ENCODE assay signal across 19 cellular contexts in the genomic region with DNA sequence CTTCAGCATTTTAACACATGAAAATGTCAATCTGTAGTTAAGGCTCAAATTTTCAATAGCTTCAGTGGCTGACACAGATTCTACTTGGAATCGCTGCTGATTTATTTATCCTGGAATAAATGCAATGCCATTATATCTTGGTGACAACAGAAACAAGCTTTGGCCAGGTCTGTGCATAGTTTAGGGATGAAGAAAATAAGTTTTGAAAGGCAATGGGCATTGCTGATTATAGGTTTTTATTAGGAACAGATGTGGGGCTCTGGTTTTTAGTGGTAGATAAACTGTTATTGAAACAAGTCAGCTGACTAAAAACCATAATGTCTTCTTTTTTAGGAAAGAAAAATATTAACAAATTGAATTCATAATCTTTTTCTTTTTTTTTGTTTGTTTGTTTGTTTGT.
"Had no signal": no experiment of that assay in that cellular context is flagged by ENCODE, and none has a peak within 500 bp of the region (broad histone marks: within the 10 kb centered on the region; RNA-seq: fewer than 3 reads in every experiment).

No MANE protein-coding gene starts in this region.

- H3K27me3 ChIP-seq: dorsolateral prefrontal cortex, thyroid gland had no signal

- H3K9me3 ChIP-seq: thyroid gland had no signal

- H3K27ac ChIP-seq: dorsolateral prefrontal cortex had no signal

- DNase-seq: activated CD4-positive, alpha-beta memory T cell treated with anti-CD3 and anti-CD28 coated beads, Interleukin-2, amount 10 ng/mL, durations not matched to agents 7 days and 5 days; activated CD4-positive, alpha-beta T cell treated with anti-CD3 and anti-CD28 coated beads for 48 hours; activated CD4-positive, CD25-positive, alpha-beta regulatory T cell; activated CD8-positive, alpha-beta memory T cell treated with anti-CD3 and anti-CD28 coated beads, Interleukin-2, amount 10 ng/mL, durations not matched to agents 7 days and 5 days; activated naive CD4-positive, alpha-beta T cell; activated naive CD8-positive, alpha-beta T cell treated with anti-CD3 and anti-CD28 coated beads for 36 hours; activated T-cell treated with anti-CD3 and anti-CD28 coated beads, Interleukin-2, amount 50 U/mL, for 1 hour; anterior cingulate cortex; caudate nucleus; dorsolateral prefrontal cortex; endodermal cell; left cardiac atrium; naive thymus-derived CD8-positive, alpha-beta T cell; posterior cingulate gyrus; retina; stimulated activated CD8-positive, alpha-beta memory T cell treated with anti-CD3 and anti-CD28 coated beads, Interleukin-4, amount 100 ng/mL, for 48 hours; stimulated activated naive CD4-positive, alpha-beta T cell; T1000 had no signal

- H3K4me3 ChIP-seq: dorsolateral prefrontal cortex, thyroid gland had no signal

- H3K36me3 ChIP-seq: thyroid gland had no signal
